ENCODE assay signal across 8 cellular contexts in genomic region chr6:36840471-36841461, GRCh38. TPM values are rescaled to one million over a fixed set of nuclear protein-coding genes. Genes with fewer than 3 reads are reported as not detected.
DNase-seq lines count a peak whose midpoint lies in the region; TF ChIP-seq lines count a peak whose summit lies in the region.

No MANE protein-coding gene starts in this region.

- H3K9me3 ChIP-seq in OCI-LY1 (ENCODE audit: low read length) (no peaks in the 10 kb centered on the region), adipocyte (ENCODE audit: control insufficient read depth, low read length) (no peaks in the 10 kb centered on the region), iPS-18a (ENCODE audit: control insufficient read depth, low read depth, low read length) (no peaks in the 10 kb centered on the region)

- H3K27ac ChIP-seq in OCI-LY1 (ENCODE audit: low read depth, low read length, poor library complexity, severe bottlenecking) (no peak overlapping the region), iPS-18a (ENCODE audit: low read length) (no peak overlapping the region)

- no peak for TF ChIP-seq CTCF in OCI-LY1 (IDR thresholded peaks at IDR 0.05; ENCODE audit: low read length)

- H3K27me3 ChIP-seq in OCI-LY1 (ENCODE audit: insufficient read depth, low read length) (peaks cover 9% of the 10 kb centered on the region; the same call in 1 of the 2 replicates), adipocyte (replicated peaks; ENCODE audit: control insufficient read depth, insufficient read depth, low read length) (peaks cover 26% of the 10 kb centered on the region), iPS-18a (ENCODE audit: control insufficient read depth, insufficient read depth, low read length) (peaks cover 55% of the 10 kb centered on the region)

- H3K36me3 ChIP-seq in OCI-LY1 (ENCODE audit: insufficient read depth, low read length) (no peaks in the 10 kb centered on the region), adipocyte (ENCODE audit: control insufficient read depth, insufficient read depth, low read length, severe bottlenecking) (no peaks in the 10 kb centered on the region), iPS-18a (ENCODE audit: control insufficient read depth, low read depth, low read length) (no peaks in the 10 kb centered on the region)

- no peak overlapping the region for H2AFZ ChIP-seq in OCI-LY1 (ENCODE audit: low read length)

- H4K20me1 ChIP-seq in OCI-LY1 (ENCODE audit: insufficient read depth, low read length), result no peaks in the 10 kb centered on the region

- H3K4me3 ChIP-seq in OCI-LY1 (ENCODE audit: low read depth, low read length, poor library complexity, severe bottlenecking), result peak overlapping the region; percentile 51
- H3K4me3 ChIP-seq in adipocyte (ENCODE audit: low read length), result peak overlapping the region; percentile 59
- H3K4me3 ChIP-seq in iPS-18a (ENCODE audit: low read length), result peak overlapping the region; percentile 68

- H3K79me2 ChIP-seq in OCI-LY1 (ENCODE audit: insufficient read depth, low read length), result no peaks in the 10 kb centered on the region

- peak overlapping the region; percentile 67 for H3K4me2 ChIP-seq in OCI-LY1 (ENCODE audit: low read length)

- DNase-seq in adipocyte (ENCODE audit: low read depth), result no peak
- DNase-seq in stimulated activated CD4-positive, alpha-beta T cell treated with anti-CD3 and anti-CD28 coated beads, Interleukin-4, amount 100 ng/mL, for 4 hours, result peak; percentile 10 to 25
- DNase-seq in HT-29 (ENCODE audit: low spot score), result no peak
- no peak for DNase-seq in NCI-H510A treated with DMSO at 0.1 percent for 48 hours (lab: John Stamatoyannopoulos, UW)
- DNase-seq in NCI-H146 treated with DMSO at 0.1 percent for 48 hours (lab: John Stamatoyannopoulos, UW; ENCODE audit: unreplicated experiment), result no peak
- no peak for DNase-seq in effector CD8-positive, alpha-beta T cell (lab: John Stamatoyannopoulos, UW)

- no peaks in the 10 kb centered on the region for H3F3A ChIP-seq in OCI-LY1 (ENCODE audit: insufficient read depth, low read length)

- no peaks in the 10 kb centered on the region for H3K9me2 ChIP-seq in OCI-LY1 (ENCODE audit: low read depth, low read length)

- no peak overlapping the region for H3K9ac ChIP-seq in OCI-LY1 (ENCODE audit: low read length)
- H3K9ac ChIP-seq in adipocyte (ENCODE audit: low read length), result no peak overlapping the region
- H3K9ac ChIP-seq in iPS-18a (ENCODE audit: low read length), result no peak overlapping the region

- H3K4me1 ChIP-seq in OCI-LY1 (ENCODE audit: insufficient read depth, low read length, severe bottlenecking) (peaks cover 11% of the 10 kb centered on the region), adipocyte (ENCODE audit: control insufficient read depth, insufficient read depth, low read length) (peaks cover 12% of the 10 kb centered on the region), iPS-18a (ENCODE audit: control insufficient read depth, low read depth, low read length) (peaks cover 4% of the 10 kb centered on the region)

RNA-seq across cellular contexts. Expression of gene CPNE5, which starts 1.5 kb away (rescaled TPM):
- total RNA-seq in HT-29 (2014; rRNA removed; shearing (Covaris generic)), result 0.10 TPM in 1 of 2 replicates, not detected in the other

RNA-seq across cellular contexts. Expression of gene PPIL1, which starts 33.8 kb away (rescaled TPM):
- 23.3 and 24.4 TPM in 2 replicates for total RNA-seq in HT-29 (2014; rRNA removed; shearing (Covaris generic))

RNA-seq across cellular contexts. Expression of gene C6orf89, which starts 45.0 kb away (rescaled TPM):
- total RNA-seq in HT-29 (2014; rRNA removed; shearing (Covaris generic)), result 16.9 and 19.1 TPM in 2 replicates

Comparison
In these comparisons a context has a peak if more than half of its experiments do, and no peak if none do; other contexts are left out.
1. DNase-seq: peak in stimulated activated CD4-positive, alpha-beta T cell treated with anti-CD3 and anti-CD28 coated beads, Interleukin-4, amount 100 ng/mL, for 4 hours (2 of 2); none in adipocyte (single experiment), HT-29 (single experiment), NCI-H510A treated with DMSO at 0.1 percent for 48 hours (single experiment), NCI-H146 treated with DMSO at 0.1 percent for 48 hours (single experiment) and effector CD8-positive, alpha-beta T cell (single experiment).
2. Peak in every context shown above with its lines, with median percentiles within 50 percentile points of each other: H3K4me3 ChIP-seq.